Comparison of ENCODE assay signal across 9 cellular contexts in genomic region chr5:168879929-168880328, GRCh38.
DNase-seq lines count a peak whose midpoint lies in the region; ATAC-seq, FAIRE-seq and TF ChIP-seq lines count a peak whose summit lies in the region.
"Had no signal": no experiment of that assay in that cellular context is flagged by ENCODE, and none has a peak within 500 bp of the region (broad histone marks: within the 10 kb centered on the region; RNA-seq: fewer than 3 reads in every experiment).

No MANE protein-coding gene starts in this region.

- H4K8ac ChIP-seq in IMR-90 (ENCODE audit: low read depth in 2 of 2, low read length in 2 of 2) = no peak overlapping the region

- no peak for TF ChIP-seq RAD21 in IMR-90 (IDR thresholded peaks at IDR 0.05; ENCODE audit: low read length)

- POLR2A ChIA-PET in IMR-90 (lab: Charles Lee; ENCODE audit: unreplicated experiment) = no interaction called here
- POLR2A ChIA-PET in activated CD4-positive, alpha-beta T cell treated with anti-CD3 and anti-CD28 coated beads, Interleukin-2, amount 10 ng/mL, durations not matched to agents 7 days and 5 days (lab: Charles Lee) = no interaction called here

- no peak overlapping the region for H4K5ac ChIP-seq in IMR-90 (ENCODE audit: low read depth, low read length)

- H2AK9ac ChIP-seq in IMR-90 (replicated peaks; ENCODE audit: low read depth, low read length, poor library complexity) = no peak overlapping the region

- no peaks in the 10 kb centered on the region for H3K4me1 ChIP-seq in IMR-90 (ENCODE audit: control insufficient read depth, insufficient read depth, low read length)

- TF ChIP-seq CTCF in IMR-90 (conservative IDR thresholded peaks at IDR 0.05; ENCODE audit: low read depth, low read length) = no peak

- H3K27ac ChIP-seq in IMR-90 (ENCODE audit: insufficient read depth, low read length) = no peak overlapping the region

- H3K4me3 Mint-ChIP-seq in activated CD4-positive, alpha-beta T cell treated with anti-CD3 and anti-CD28 coated beads, Interleukin-2, amount 10 ng/mL, durations not matched to agents 7 days and 5 days = no peak overlapping the region
- H3K4me3 Mint-ChIP-seq: WTC11 had no signal

- no peak overlapping the region for H2AK5ac ChIP-seq in IMR-90 (ENCODE audit: low read depth, low read length)

- no peak overlapping the region for H3K27ac Mint-ChIP-seq in activated CD4-positive, alpha-beta T cell treated with anti-CD3 and anti-CD28 coated beads, Interleukin-2, amount 10 ng/mL, durations not matched to agents 7 days and 5 days
- H3K27ac Mint-ChIP-seq: WTC11 had no signal

- no peaks in the 10 kb centered on the region for H3K36me3 ChIP-seq in IMR-90 (ENCODE audit: control insufficient read depth, insufficient read depth, low read length)

- H4K91ac ChIP-seq in IMR-90 (ENCODE audit: insufficient read depth, low read depth, low read length) = no peak overlapping the region

- H3K4ac ChIP-seq in IMR-90 (ENCODE audit: low read depth, low read length) = no peak overlapping the region

- H2BK120ac ChIP-seq in IMR-90 (ENCODE audit: low read depth, low read length) = no peak overlapping the region

- H3K18ac ChIP-seq in IMR-90 (ENCODE audit: low read depth, low read length) = no peak overlapping the region

- H3K4me3 ChIP-seq in IMR-90 (ENCODE audit: insufficient read depth, low read depth, low read length) = no peak overlapping the region

- no peak overlapping the region for H3K9ac ChIP-seq in IMR-90 (ENCODE audit: low read depth, low read length)

- CTCF ChIA-PET in IMR-90 (lab: Yijun Ruan, JAX) = no interaction called here
- CTCF ChIA-PET in activated CD4-positive, alpha-beta T cell treated with anti-CD3 and anti-CD28 coated beads, Interleukin-2, amount 10 ng/mL, durations not matched to agents 7 days and 5 days (lab: Charles Lee) = no interaction called here

- no peak overlapping the region for H2BK20ac ChIP-seq in IMR-90 (ENCODE audit: low read depth, low read length)

- H3K27me3 Mint-ChIP-seq in activated CD4-positive, alpha-beta T cell treated with anti-CD3 and anti-CD28 coated beads, Interleukin-2, amount 10 ng/mL, durations not matched to agents 7 days and 5 days = peaks cover 6% of the 10 kb centered on the region

- H3K23ac ChIP-seq in IMR-90 (ENCODE audit: low read depth, low read length) = no peak overlapping the region

- peak; percentile 64 for FAIRE-seq in GM12892 (lab: Jason Lieb, UNC)

- no peaks in the 10 kb centered on the region for H4K20me1 ChIP-seq in IMR-90 (ENCODE audit: insufficient read depth, low read length)

- no peaks in the 10 kb centered on the region for H3K9me3 ChIP-seq in IMR-90 (ENCODE audit: control insufficient read depth, insufficient read depth, low read length)

- WGBS in IMR-90 (ENCODE audit: extremely low coverage in 2 of 2, insufficient read length in 1 of 2), 2 experiments = 28% methylated on average over 2 of the region's 8 CpGs; no CpG with 5 or more reads in 1 of the 2 experiments

- H2AFZ ChIP-seq in IMR-90 (replicated peaks; ENCODE audit: low read length, poor library complexity) = peak overlapping the region; percentile 23

- H3K56ac ChIP-seq in IMR-90 (ENCODE audit: extremely low read depth, insufficient read depth, low read length) = no peak overlapping the region

- H3K4me2 ChIP-seq in IMR-90 (ENCODE audit: low read depth, low read length) = no peak overlapping the region

- DNase-seq in GM12892 (ENCODE audit: insufficient read length) (no peak), IMR-90 (no peak), left colon (no peak), NCI-H2029 (lab: John Stamatoyannopoulos, UW) (no peak), cerebellar cortex (ENCODE audit: low spot score) (no peak)
- DNase-seq in activated CD4-positive, alpha-beta T cell treated with anti-CD3 and anti-CD28 coated beads, Interleukin-2, amount 10 ng/mL, durations not matched to agents 7 days and 5 days = no peak
- no peak for DNase-seq in stimulated activated CD4-positive, alpha-beta T cell treated with anti-CD3 and anti-CD28 coated beads, Interleukin-2, amount 100 ng/mL, for 48 hours

- intact Hi-C loops in IMR-90 (cut with micrococcal nuclease) = no loop called here
- intact Hi-C loops in left colon (cut with DNase I, micrococcal nuclease) = no loop called here

- in situ Hi-C loops in IMR-90 (cut with MboI; ENCODE audit: low sequenced_read_pairs) = no loop called here

- H3K9me3 Mint-ChIP-seq in activated CD4-positive, alpha-beta T cell treated with anti-CD3 and anti-CD28 coated beads, Interleukin-2, amount 10 ng/mL, durations not matched to agents 7 days and 5 days = no peaks in the 10 kb centered on the region
- H3K9me3 Mint-ChIP-seq: WTC11 had no signal

- dilution Hi-C loops in IMR-90 (cut with HindIII; ENCODE audit: low sequenced_read_pairs, unreplicated experiment) = no loop called here

- peaks cover 1% of the 10 kb centered on the region; the same call in 1 of the 2 replicates for H3K27me3 ChIP-seq in IMR-90 (ENCODE audit: control insufficient read depth, insufficient read depth, low read length)

- H2BK5ac ChIP-seq in IMR-90 (ENCODE audit: low read depth, low read length, poor library complexity, severe bottlenecking) = no peak overlapping the region

- H3K14ac ChIP-seq in IMR-90 (replicated peaks; ENCODE audit: low read depth, low read length) = no peak overlapping the region

- peaks cover 1% of the 10 kb centered on the region for H3K4me1 Mint-ChIP-seq in activated CD4-positive, alpha-beta T cell treated with anti-CD3 and anti-CD28 coated beads, Interleukin-2, amount 10 ng/mL, durations not matched to agents 7 days and 5 days

- H2BK15ac ChIP-seq in IMR-90 (ENCODE audit: low read depth, low read length) = no peak overlapping the region

- no peak for TF ChIP-seq POLR2A in GM12892 (IDR thresholded peaks at IDR 0.05; ENCODE audit: low read depth, low read length)
- no peak for TF ChIP-seq POLR2A in IMR-90 (IDR thresholded peaks at IDR 0.05; ENCODE audit: low read depth, low read length)

- no TSS peak for BruUV-seq in IMR-90 (replicated peaks; lab: Mats Ljungman, UMichigan)

- H3K36me3 Mint-ChIP-seq in activated CD4-positive, alpha-beta T cell treated with anti-CD3 and anti-CD28 coated beads, Interleukin-2, amount 10 ng/mL, durations not matched to agents 7 days and 5 days (ENCODE audit: low read depth) = no peaks in the 10 kb centered on the region
- H3K36me3 Mint-ChIP-seq: WTC11 had no signal

- no peaks in the 10 kb centered on the region for H3K79me1 ChIP-seq in IMR-90 (ENCODE audit: low read depth in 1 of 2, low read length in 2 of 2)

- H3K9me1 ChIP-seq in IMR-90 (ENCODE audit: insufficient read depth, low read length) = no peaks in the 10 kb centered on the region

- peak; percentile 93 for ATAC-seq in GM21619 (IDR thresholded peaks at IDR 0.05; ENCODE audit: unreplicated experiment)
- no peak for ATAC-seq in IMR-90 (ENCODE audit: low read depth)
- ATAC-seq in left colon = peak; percentile 34
- ATAC-seq: WTC11 had no signal

TF ChIP-seq in IMR-90, 13 proteins besides CTCF, POLR2A, EP300 and RAD21:
- no peak for TF ChIP-seq CEBPB (IDR thresholded peaks at IDR 0.05; ENCODE audit: low read depth, low read length)
- TF ChIP-seq, protein P1, sequence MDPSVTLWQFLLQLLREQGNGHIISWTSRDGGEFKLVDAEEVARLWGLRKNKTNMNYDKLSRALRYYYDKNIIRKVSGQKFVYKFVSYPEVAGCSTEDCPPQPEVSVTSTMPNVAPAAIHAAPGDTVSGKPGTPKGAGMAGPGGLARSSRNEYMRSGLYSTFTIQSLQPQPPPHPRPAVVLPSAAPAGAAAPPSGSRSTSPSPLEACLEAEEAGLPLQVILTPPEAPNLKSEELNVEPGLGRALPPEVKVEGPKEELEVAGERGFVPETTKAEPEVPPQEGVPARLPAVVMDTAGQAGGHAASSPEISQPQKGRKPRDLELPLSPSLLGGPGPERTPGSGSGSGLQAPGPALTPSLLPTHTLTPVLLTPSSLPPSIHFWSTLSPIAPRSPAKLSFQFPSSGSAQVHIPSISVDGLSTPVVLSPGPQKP (IDR thresholded peaks at IDR 0.05; ENCODE audit: borderline replicate concordance, low read depth, low read length) = no peak
- TF ChIP-seq RFX5 (IDR thresholded peaks at IDR 0.05; ENCODE audit: low read depth, low read length) = no peak
- TF ChIP-seq RCOR1 (IDR thresholded peaks at IDR 0.05; ENCODE audit: insufficient replicate concordance, low read length) = no peak
- no peak for TF ChIP-seq MAZ (IDR thresholded peaks at IDR 0.05; ENCODE audit: borderline replicate concordance, low read depth, low read length)
- TF ChIP-seq MXI1 (IDR thresholded peaks at IDR 0.05; ENCODE audit: borderline replicate concordance, low read depth, low read length) = no peak
TF ChIP-seq in IMR-90: peak in this region for 0.
